Comparison of ENCODE assay signal across 24 cellular contexts in the genomic region with DNA sequence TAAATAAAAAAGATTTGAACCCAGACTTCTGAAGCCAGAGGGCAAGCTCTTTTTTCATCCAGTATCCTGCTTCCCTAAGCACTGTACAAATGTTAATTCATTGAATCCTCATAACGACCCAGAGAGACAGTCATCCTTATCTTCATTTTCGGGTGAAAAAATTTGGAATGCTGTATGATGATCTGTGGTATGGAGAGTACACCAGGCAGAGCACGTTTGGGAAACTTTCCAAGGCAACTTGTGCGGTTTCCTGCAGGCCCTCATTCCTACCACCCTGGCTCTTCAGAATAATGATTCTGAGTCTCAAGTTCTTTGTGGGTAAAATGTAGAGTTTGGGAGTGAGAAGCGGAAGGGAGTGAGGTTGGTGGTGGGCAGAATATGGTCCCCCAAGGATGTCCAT.
"Had no signal": no experiment of that assay in that cellular context is flagged by ENCODE, and none has a peak within 500 bp of the region (broad histone marks: within the 10 kb centered on the region; RNA-seq: fewer than 3 reads in every experiment).

No MANE protein-coding gene starts in this region.

- H3K9ac ChIP-seq: neural progenitor cell had no signal

- H3K4me2 ChIP-seq: neural progenitor cell had no signal

- H2AFZ ChIP-seq: neural progenitor cell had no signal

- H3K4me1 Mint-ChIP-seq: activated B cell treated with CpG ODN at 0.5 μM for 24 hours, immature natural killer cell, natural killer cell had no signal

- H3K9me3 Mint-ChIP-seq: neural progenitor cell had no signal

- DNase-seq: activated B cell treated with CpG ODN at 0.5 μM for 24 hours; activated CD4-positive, alpha-beta T cell treated with anti-CD3 and anti-CD28 coated beads, Interleukin-2, amount 50 U/mL, for 1 hour; activated naive CD4-positive, alpha-beta T cell; activated T-cell treated with anti-CD3 and anti-CD28 coated beads for 4 hours; activated T-cell treated with anti-CD3 and anti-CD28 coated beads, Interleukin-2, amount 50 U/mL, for 72 hours; aorta; central memory CD4-positive, alpha-beta T cell; dermis blood vessel endothelial cell; effector CD4-positive, alpha-beta T cell; foreskin fibroblast; head of caudate nucleus; hippocampal formation; immature natural killer cell; kidney; left colon; natural killer cell; spleen; stimulated activated naive CD4-positive, alpha-beta T cell; tibial artery had no signal

- H3K4me3 ChIP-seq: neural progenitor cell, right atrium auricular region, spleen, suprapubic skin, tibial artery had no signal

- H3K27ac ChIP-seq: epithelial cell of prostate, neural progenitor cell, right atrium auricular region, spleen, suprapubic skin, tibial artery had no signal

- H3K4me3 Mint-ChIP-seq: activated B cell treated with CpG ODN at 0.5 μM for 24 hours; activated naive CD8-positive, alpha-beta T cell; activated T-cell treated with anti-CD3 and anti-CD28 coated beads, Interleukin-2, amount 50 U/mL, for 72 hours; immature natural killer cell; natural killer cell; neural progenitor cell had no signal

- H3K36me3 ChIP-seq: neural progenitor cell, right atrium auricular region, spleen, suprapubic skin, tibial artery had no signal

- FAIRE-seq: kidney had no signal

- H3K27ac Mint-ChIP-seq: activated B cell treated with CpG ODN at 0.5 μM for 24 hours; activated naive CD8-positive, alpha-beta T cell; activated T-cell treated with anti-CD3 and anti-CD28 coated beads, Interleukin-2, amount 50 U/mL, for 72 hours; immature natural killer cell; natural killer cell; neural progenitor cell had no signal

- H3K9me3 ChIP-seq: right atrium auricular region, suprapubic skin, tibial artery had no signal

- H3K27me3 ChIP-seq: neural progenitor cell, right atrium auricular region had no signal

- H3K36me3 Mint-ChIP-seq: activated naive CD8-positive, alpha-beta T cell; natural killer cell had no signal

- H3K4me1 ChIP-seq: right atrium auricular region, spleen, suprapubic skin, tibial artery had no signal
